22 cellular contexts compared by ENCODE assay signal in genomic region chr18:53990485-53990884, GRCh38.
"Had no signal": no experiment of that assay in that cellular context is flagged by ENCODE, and none has a peak within 500 bp of the region (broad histone marks: within the 10 kb centered on the region; RNA-seq: fewer than 3 reads in every experiment).

No MANE protein-coding gene starts in this region.

- H3K4me1 ChIP-seq: colonic mucosa, gastrocnemius medialis, neural progenitor cell, parathyroid adenoma, right atrium auricular region, stomach, thyroid gland had no signal

- H2AFZ ChIP-seq: neural progenitor cell, parathyroid adenoma had no signal

- H3K9me3 ChIP-seq: colonic mucosa, gastrocnemius medialis, mucosa of descending colon, right atrium auricular region, stomach, thyroid gland had no signal

- H3K4me3 ChIP-seq: colonic mucosa, gastrocnemius medialis, mucosa of descending colon, neural progenitor cell, right atrium auricular region, smooth muscle cell, stomach, thyroid gland had no signal

- DNase-seq: colonic mucosa; effector CD8-positive, alpha-beta T cell; endodermal cell; gastrocnemius medialis; head of caudate nucleus; mucosa of descending colon; naive B cell; stimulated activated CD4-positive, alpha-beta T cell treated with anti-CD3 and anti-CD28 coated beads, Interleukin-12 subunit alpha, Interleukin-12 subunit beta, amount 100 ng/mL, for 4 hours; stimulated activated CD4-positive, alpha-beta T cell treated with anti-CD3 and anti-CD28 coated beads, Interleukin-1b, Interleukin-23, amount 100 ng/mL, for 48 hours; stimulated activated CD4-positive, alpha-beta T cell treated with anti-CD3 and anti-CD28 coated beads, Interleukin-4, amount 100 ng/mL, for 1 hour; stimulated activated CD8-positive, alpha-beta memory T cell treated with anti-CD3 and anti-CD28 coated beads, Interleukin-4, amount 100 ng/mL, for 48 hours; stimulated activated naive CD4-positive, alpha-beta T cell; stomach; thyroid gland had no signal

- H3K27me3 ChIP-seq: colonic mucosa, gastrocnemius medialis, neural progenitor cell, right atrium auricular region, stomach, thyroid gland had no signal

- H3K79me2 ChIP-seq: parathyroid adenoma had no signal

- H3K9ac ChIP-seq: neural progenitor cell, parathyroid adenoma had no signal

- H3K27ac ChIP-seq: colonic mucosa, epithelial cell of prostate, gastrocnemius medialis, neural progenitor cell, parathyroid adenoma, right atrium auricular region, stomach, thyroid gland had no signal

- ATAC-seq: esophagus mucosa; gastrocnemius medialis; mucosa of descending colon; natural killer cell treated with Interleukin-12 subunit alpha and Interleukin-12 subunit beta and Interleukin-15 and Interleukin-18, amount 100 ng/mL, for 72 hours had no signal

- H3K36me3 ChIP-seq: colonic mucosa, gastrocnemius medialis, neural progenitor cell, right atrium auricular region, stomach, thyroid gland had no signal

- H3K4me2 ChIP-seq: neural progenitor cell, smooth muscle cell had no signal

- FAIRE-seq: keratinocyte had no signal
